27 cellular contexts compared by ENCODE assay signal in genomic region chr1:222790115-222790514, GRCh38. TPM values are rescaled to one million over a fixed set of nuclear protein-coding genes. Genes with fewer than 3 reads are reported as not detected.
"Had no signal": no experiment of that assay in that cellular context is flagged by ENCODE, and none has a peak within 500 bp of the region (broad histone marks: within the 10 kb centered on the region; RNA-seq: fewer than 3 reads in every experiment).

No MANE protein-coding gene starts in this region.

- H3K27ac ChIP-seq: foreskin keratinocyte, parathyroid adenoma, right lobe of liver, skin epidermis, thoracic aorta, vagina had no signal

- DNase-seq: activated CD4-positive, alpha-beta memory T cell treated with anti-CD3 and anti-CD28 coated beads for 36 hours; activated CD4-positive, CD25-positive, alpha-beta regulatory T cell; activated CD8-positive, alpha-beta memory T cell treated with anti-CD3 and anti-CD28 coated beads, Interleukin-2, amount 10 ng/mL, durations not matched to agents 7 days and 5 days; activated effector memory CD4-positive, alpha-beta T cell treated with anti-CD3 and anti-CD28 coated beads, Interleukin-2, amount 50 U/mL, for 16 hours; activated naive CD4-positive, alpha-beta T cell treated with anti-CD3 and anti-CD28 coated beads, Interleukin-2, amount 10 ng/mL, durations not matched to agents 7 days and 5 days; anterior cingulate cortex; effector CD4-positive, alpha-beta T cell; foreskin keratinocyte; left colon; mesenchymal stem cell; mucosa of descending colon; nephron progenitor cell; nucleus accumbens; right lobe of liver; stimulated activated CD4-positive, alpha-beta T cell treated with anti-CD3 and anti-CD28 coated beads, Interleukin-1b, Interleukin-23, amount 100 ng/mL, for 48 hours had no signal

- H3K4me3 ChIP-seq: mucosa of descending colon, right lobe of liver, skin epidermis, thoracic aorta, vagina had no signal

- H3K79me2 ChIP-seq: parathyroid adenoma had no signal

- H3K4me3 Mint-ChIP-seq: activated CD4-positive, alpha-beta memory T cell treated with anti-CD3 and anti-CD28 coated beads for 36 hours; activated CD8-positive, alpha-beta memory T cell treated with anti-CD3 and anti-CD28 coated beads, Interleukin-2, amount 10 ng/mL, durations not matched to agents 7 days and 5 days; activated naive CD4-positive, alpha-beta T cell treated with anti-CD3 and anti-CD28 coated beads, Interleukin-2, amount 10 ng/mL, durations not matched to agents 7 days and 5 days; brain; dendritic cell treated with granulocyte-macrophage colony-stimulating factor and Interleukin-4, amounts not matched to agents 40 ng/mL and 50 ng/mL, for 4 days; nephron progenitor cell; type B pancreatic cell had no signal

- H3K9me3 ChIP-seq: mucosa of descending colon, right lobe of liver, thoracic aorta, vagina had no signal

- H3K4me1 Mint-ChIP-seq: nephron progenitor cell had no signal

- H3K9me3 Mint-ChIP-seq: type B pancreatic cell had no signal

- H3K9ac ChIP-seq: parathyroid adenoma had no signal

- H3K27ac Mint-ChIP-seq: activated CD4-positive, alpha-beta memory T cell treated with anti-CD3 and anti-CD28 coated beads for 36 hours; activated CD8-positive, alpha-beta memory T cell treated with anti-CD3 and anti-CD28 coated beads, Interleukin-2, amount 10 ng/mL, durations not matched to agents 7 days and 5 days; activated naive CD4-positive, alpha-beta T cell treated with anti-CD3 and anti-CD28 coated beads, Interleukin-2, amount 10 ng/mL, durations not matched to agents 7 days and 5 days; dendritic cell treated with granulocyte-macrophage colony-stimulating factor and Interleukin-4, amounts not matched to agents 40 ng/mL and 50 ng/mL, for 4 days; nephron progenitor cell; type B pancreatic cell had no signal

- H3K27me3 Mint-ChIP-seq: activated CD4-positive, alpha-beta memory T cell treated with anti-CD3 and anti-CD28 coated beads for 36 hours; activated naive CD4-positive, alpha-beta T cell treated with anti-CD3 and anti-CD28 coated beads, Interleukin-2, amount 10 ng/mL, durations not matched to agents 7 days and 5 days had no signal

- H3K4me1 ChIP-seq: parathyroid adenoma had no signal

- H2AFZ ChIP-seq: parathyroid adenoma had no signal

- H3K36me3 Mint-ChIP-seq: activated CD4-positive, alpha-beta memory T cell treated with anti-CD3 and anti-CD28 coated beads for 36 hours; brain; type B pancreatic cell had no signal

- H3K27me3 ChIP-seq: right lobe of liver, vagina had no signal

- ATAC-seq: foreskin keratinocyte, left colon, mucosa of descending colon, right lobe of liver had no signal

- H3K36me3 ChIP-seq: right lobe of liver, thoracic aorta, vagina had no signal

RNA-seq across cellular contexts. Expression of gene FAM177B, which starts 53.1 kb away (rescaled TPM):
- total RNA-seq: activated CD4-positive, alpha-beta memory T cell treated with anti-CD3 and anti-CD28 coated beads for 36 hours; cardiac septum; foreskin keratinocyte; glomerular endothelial cell; lower leg skin; T-helper 1 cell treated with Interleukin-12 subunit alpha and Interleukin-12 subunit beta and Interleukin-4 antibody, amounts not matched to agents 30 ng/mL and 1 ng/mL, for 36 hours; vagina had no signal
- polyA plus RNA-seq: foreskin keratinocyte, keratinocyte had no signal
